Comparison of ENCODE assay signal across 8 cellular contexts in genomic region chr12:121803861-121804416, GRCh38. TPM values are rescaled to one million over a fixed set of nuclear protein-coding genes. Genes with fewer than 3 reads are reported as not detected.
A peak's percentile ranks its signal among the peaks of the same experiment; 100 is the strongest.
DNase-seq lines count a peak whose midpoint lies in the region; ATAC-seq and TF ChIP-seq lines count a peak whose summit lies in the region.

TSS of gene SETD1B (plus strand) at chr12:121804009. CDS start at chr12:121804738, 729 bp downstream.

- POLR2A ChIA-PET in CD4-positive, alpha-beta memory T cell (lab: Charles Lee; ENCODE audit: partially characterized antibody), result interaction anchor here (0.9 to 44.6 kb wide), 15 partner anchors 4 to 697 kb away, joined by 3 to 2727 read pairs (median 9); partner anchors contain the start of genes DIABLO, ORAI1, PSMD9 and RHOF

- peak within 1 kb of the TSS; percentile 100 for H3K9ac ChIP-seq in iPS-15b (ENCODE audit: low read depth, low read length)

- peak; percentile 6 for ATAC-seq in HG02588 (IDR thresholded peaks at IDR 0.05; ENCODE audit: unreplicated experiment)
- peak; percentile 15 for ATAC-seq in body of pancreas
- no peak for ATAC-seq in sciatic nerve
- no peak for ATAC-seq in HG03095 (IDR thresholded peaks at IDR 0.05; ENCODE audit: unreplicated experiment)

- TF ChIP-seq CTCF in body of pancreas (IDR thresholded peaks at IDR 0.05), result peak in 2 of 7 experiments; percentile 6 to 8

- no peak for TF ChIP-seq POLR2A in body of pancreas (IDR thresholded peaks at IDR 0.05)

- no peaks in the 10 kb centered on the region for H3K9me3 ChIP-seq in CD4-positive, alpha-beta memory T cell (ENCODE audit: control insufficient read depth in 1 of 2, low read length in 2 of 2)
- H3K9me3 ChIP-seq in body of pancreas, result no peaks in the 10 kb centered on the region
- H3K9me3 ChIP-seq in iPS-15b (ENCODE audit: control insufficient read depth, insufficient read depth, low read length), result no peaks in the 10 kb centered on the region

- H3K27ac ChIP-seq in CD4-positive, alpha-beta memory T cell (ENCODE audit: low read depth, low read length), result peak within 1 kb of the TSS; percentile 91
- H3K27ac ChIP-seq in body of pancreas, result peak within 1 kb of the TSS; percentile 96 to 100 (median 100)

- peaks cover 13% of the 10 kb centered on the region for H3K36me3 ChIP-seq in CD4-positive, alpha-beta memory T cell (ENCODE audit: insufficient read depth, low read length)
- no peaks in the 10 kb centered on the region for H3K36me3 ChIP-seq in body of pancreas (replicated peaks in 1 of 2; ENCODE audit: insufficient read depth in 1 of 2, low read depth in 2 of 2)
- H3K36me3 ChIP-seq in iPS-15b (ENCODE audit: control insufficient read depth, insufficient read depth, low read length), result peaks cover 11% of the 10 kb centered on the region

- peaks cover 0 to 3% (median 0%) of the 10 kb centered on the region in 8 donors for H3K9me3 Mint-ChIP-seq in CD4-positive, alpha-beta memory T cell

- CTCF ChIA-PET in CD4-positive, alpha-beta memory T cell (lab: Charles Lee; ENCODE audit: partially characterized antibody), result interaction anchor here (0.9 to 16.7 kb wide), 4 partner anchors 6 to 121 kb away, joined by 4 to 918 read pairs (median 463); partner anchors contain the start of genes RHOF and SETD1B

- H3K36me3 Mint-ChIP-seq in CD4-positive, alpha-beta memory T cell, result peaks cover 10 to 53% of the 10 kb centered on the region in 2 donors

- H3K27me3 Mint-ChIP-seq in CD4-positive, alpha-beta memory T cell, result no peaks in the 10 kb centered on the region

- H3K4me3 Mint-ChIP-seq in CD4-positive, alpha-beta memory T cell, result peak within 1 kb of the TSS; percentile 98 to 99 (median 99)

- DNase-seq in CD4-positive, alpha-beta memory T cell, result peak; percentile 54 to 67 (median 59)
- DNase-seq in SK-N-DZ (ENCODE audit: low spot score), result peak; percentile 75
- peak; percentile 58 to 75 (median 72) for DNase-seq in body of pancreas
- peak; percentile 79 for DNase-seq in sciatic nerve (ENCODE audit: low spot score)
- no peak for DNase-seq in T1000 (lab: John Stamatoyannopoulos, UW)

- intact Hi-C loops in CD4-positive, alpha-beta memory T cell (cut with micrococcal nuclease), result loop anchor here (1.0 kb wide), 1 partner anchor 7 kb away; no protein-coding TSS in a partner anchor
- intact Hi-C loops in body of pancreas (cut with DNase I), result no loop called here
- intact Hi-C loops in sciatic nerve (cut with DNase I), result no loop called here

- no peaks in the 10 kb centered on the region for H3K27me3 ChIP-seq in CD4-positive, alpha-beta memory T cell (ENCODE audit: insufficient read depth, low read length)
- H3K27me3 ChIP-seq in body of pancreas (no peaks in the 10 kb centered on the region), iPS-15b (ENCODE audit: control insufficient read depth, insufficient read depth, low read length) (no peaks in the 10 kb centered on the region)

- 1% methylated on average over 19 to 56 of the region's 74 CpGs for WGBS in body of pancreas, 2 donors

- peak within 1 kb of the TSS; percentile 98 to 99 (median 99) for H3K27ac Mint-ChIP-seq in CD4-positive, alpha-beta memory T cell

- H3K4me1 ChIP-seq in CD4-positive, alpha-beta memory T cell (ENCODE audit: insufficient read depth, low read length), result peaks cover 33% of the 10 kb centered on the region
- H3K4me1 ChIP-seq in body of pancreas, result peaks cover 44% of the 10 kb centered on the region
- peaks cover 5% of the 10 kb centered on the region for H3K4me1 ChIP-seq in iPS-15b (ENCODE audit: control insufficient read depth, insufficient read depth, low read length)

- H3K4me1 Mint-ChIP-seq in CD4-positive, alpha-beta memory T cell, result peaks cover 15 to 59% (median 30%) of the 10 kb centered on the region in 4 donors

- peak within 1 kb of the TSS; percentile 61 to 98 for H3K4me3 ChIP-seq in CD4-positive, alpha-beta memory T cell (ENCODE audit: low read length in 2 of 2)
- peak within 1 kb of the TSS; percentile 63 to 66 for H3K4me3 ChIP-seq in body of pancreas
- H3K4me3 ChIP-seq in iPS-15b (ENCODE audit: low read depth, low read length), result peak within 1 kb of the TSS; percentile 79

RNA-seq across cellular contexts. Expression of gene SETD1B, which starts in this region (rescaled TPM):
- 10 to 100 TPM; 67.1 to 69.3 TPM for total RNA-seq in CD4-positive, alpha-beta memory T cell
- 1 to 10 TPM in 1 of 2 donors, under 1 TPM in 1; 0.13 to 3.3 TPM for polyA plus RNA-seq in CD4-positive, alpha-beta memory T cell
- polyA plus RNA-seq in SK-N-DZ (2014; cell fraction: cytosol; rRNA removed), result 3.3 and 4.6 TPM in 2 replicates
- 3.4 and 6.6 TPM in 2 replicates for polyA plus RNA-seq in SK-N-DZ (2014; cell fraction: nucleus; rRNA removed)
- 10 to 100 TPM in 1 of 2 donors, 1 to 10 TPM in 1; 9.1 to 15.8 TPM for total RNA-seq in body of pancreas
- total RNA-seq in sciatic nerve, result 26.3 TPM

Comparison
In these comparisons a context has a peak if more than half of its experiments do, and no peak if none do; other contexts are left out.
1. ATAC-seq: peak in HG02588 (single experiment) and body of pancreas (single experiment); none in sciatic nerve (single experiment) and HG03095 (single experiment).
2. Peak in every context shown above with its lines, with median percentiles within 50 percentile points of each other: H3K4me3 ChIP-seq.